ENCODE assay signal across 12 cellular contexts in genomic region chr14:24690492-24690891, GRCh38. TPM values are rescaled to one million over a fixed set of nuclear protein-coding genes. Genes with fewer than 3 reads are reported as not detected.
DNase-seq lines count a peak whose midpoint lies in the region; ATAC-seq and TF ChIP-seq lines count a peak whose summit lies in the region.
"Had no signal": no experiment of that assay in that cellular context is flagged by ENCODE, and none has a peak within 500 bp of the region (broad histone marks: within the 10 kb centered on the region; RNA-seq: fewer than 3 reads in every experiment).

No MANE protein-coding gene starts in this region.

- no peak overlapping the region for H3K4me3 Mint-ChIP-seq in WTC11
- H3K4me3 Mint-ChIP-seq: CD4-positive, alpha-beta T cell had no signal

- peaks cover 18% of the 10 kb centered on the region for H3K4me1 Mint-ChIP-seq in WTC11

- CTCF ChIA-PET in WTC11 (lab: Charles Lee): interaction anchor here (0.6 to 3.3 kb wide), 8 partner anchors 9 to 442 kb away, joined by 3 to 29 read pairs (median 4); no protein-coding TSS in a partner anchor

- H3K36me3 Mint-ChIP-seq in WTC11: no peaks in the 10 kb centered on the region

- peak; percentile 45 for ATAC-seq in GM18861 (IDR thresholded peaks at IDR 0.05; ENCODE audit: unreplicated experiment)
- peak; percentile 42 for ATAC-seq in HG03095 (IDR thresholded peaks at IDR 0.05; ENCODE audit: unreplicated experiment)
- peak; percentile 97 for ATAC-seq in WTC11
- no peak for ATAC-seq in GM21528 (IDR thresholded peaks at IDR 0.05; ENCODE audit: low FRiP score, unreplicated experiment)

- DNase-seq in DMS79 treated with DMSO at 0.1 percent for 48 hours (lab: John Stamatoyannopoulos, UW): peak; percentile 68
- DNase-seq in WTC11 (ENCODE audit: low spot score): peak; percentile 47
- no peak for DNase-seq in stimulated activated CD4-positive, alpha-beta T cell treated with anti-CD3 and anti-CD28 coated beads, Interleukin-2, amount 100 ng/mL, for 24 hours
- no peak for DNase-seq in H4 (ENCODE audit: low spot score)
- DNase-seq in activated effector memory CD4-positive, alpha-beta T cell treated with Interleukin-2 at 50 U/mL for 16 hours: no peak
- DNase-seq: anterior cingulate cortex; CD4-positive, alpha-beta T cell; hippocampal formation; IMR-90 had no signal

- H3K27ac Mint-ChIP-seq in WTC11: no peak overlapping the region
- H3K27ac Mint-ChIP-seq: CD4-positive, alpha-beta T cell had no signal

- TF ChIP-seq CTCF in WTC11 (IDR thresholded peaks at IDR 0.05): no peak

- peaks cover 14% of the 10 kb centered on the region for H3K27me3 Mint-ChIP-seq in WTC11 (ENCODE audit: low read depth)

- POLR2A ChIA-PET in WTC11 (lab: Charles Lee): no interaction called here

- no peaks in the 10 kb centered on the region for H3K9me3 Mint-ChIP-seq in WTC11
- H3K9me3 Mint-ChIP-seq: CD4-positive, alpha-beta T cell had no signal

TF ChIP-seq in WTC11, 78 proteins besides CTCF, POLR2A, EP300 and RAD21:
- no peak for TF ChIP-seq E2F5 (CRISPR knock-in tag; IDR thresholded peaks at IDR 0.05)
- no peak for TF ChIP-seq PREB (CRISPR knock-in tag; IDR thresholded peaks at IDR 0.05; ENCODE audit: borderline replicate concordance)
- no peak for TF ChIP-seq ZBTB21 (CRISPR knock-in tag; IDR thresholded peaks at IDR 0.05; ENCODE audit: borderline replicate concordance)
- no peak for TF ChIP-seq FOXJ3 (CRISPR knock-in tag; IDR thresholded peaks at IDR 0.05; ENCODE audit: borderline replicate concordance)
- TF ChIP-seq RORB (CRISPR knock-in tag; IDR thresholded peaks at IDR 0.05): no peak
- TF ChIP-seq ZNF281 (CRISPR knock-in tag; IDR thresholded peaks at IDR 0.05): no peak
- no peak for TF ChIP-seq ZNF219 (CRISPR knock-in tag; IDR thresholded peaks at IDR 0.05; ENCODE audit: borderline replicate concordance)
- no peak for TF ChIP-seq ZNF671 (CRISPR knock-in tag; IDR thresholded peaks at IDR 0.05)
- TF ChIP-seq GABPB1 (CRISPR knock-in tag; IDR thresholded peaks at IDR 0.05): no peak
- no peak for TF ChIP-seq ZNF532 (CRISPR knock-in tag; IDR thresholded peaks at IDR 0.05; ENCODE audit: borderline replicate concordance)
- TF ChIP-seq IRF1 (CRISPR knock-in tag; IDR thresholded peaks at IDR 0.05): no peak
- TF ChIP-seq E2F1 (CRISPR knock-in tag; IDR thresholded peaks at IDR 0.05): no peak
- no peak for TF ChIP-seq ZNF425 (CRISPR knock-in tag; conservative IDR thresholded peaks at IDR 0.05)

RNA-seq across cellular contexts. Expression of gene GZMB, which starts 56.5 kb away (rescaled TPM):
- 0.68 to 1.4 TPM (median 0.82 TPM) in 3 replicates for total RNA-seq in WTC11 (2021)
- not detected in 2 replicates for total RNA-seq in H4 (2014; rRNA removed; shearing (Covaris generic))
- total RNA-seq: IMR-90 had no signal

Comparison
In these comparisons a context has a peak if more than half of its experiments do, and no peak if none do; other contexts are left out.
1. DNase-seq: peak in DMS79 treated with DMSO at 0.1 percent for 48 hours (single experiment) and WTC11 (single experiment); none in stimulated activated CD4-positive, alpha-beta T cell treated with anti-CD3 and anti-CD28 coated beads, Interleukin-2, amount 100 ng/mL, for 24 hours (0 of 2), H4 (single experiment) and activated effector memory CD4-positive, alpha-beta T cell treated with Interleukin-2 at 50 U/mL for 16 hours (single experiment).